ENCODE assay signal across 17 cellular contexts in the genomic region with DNA sequence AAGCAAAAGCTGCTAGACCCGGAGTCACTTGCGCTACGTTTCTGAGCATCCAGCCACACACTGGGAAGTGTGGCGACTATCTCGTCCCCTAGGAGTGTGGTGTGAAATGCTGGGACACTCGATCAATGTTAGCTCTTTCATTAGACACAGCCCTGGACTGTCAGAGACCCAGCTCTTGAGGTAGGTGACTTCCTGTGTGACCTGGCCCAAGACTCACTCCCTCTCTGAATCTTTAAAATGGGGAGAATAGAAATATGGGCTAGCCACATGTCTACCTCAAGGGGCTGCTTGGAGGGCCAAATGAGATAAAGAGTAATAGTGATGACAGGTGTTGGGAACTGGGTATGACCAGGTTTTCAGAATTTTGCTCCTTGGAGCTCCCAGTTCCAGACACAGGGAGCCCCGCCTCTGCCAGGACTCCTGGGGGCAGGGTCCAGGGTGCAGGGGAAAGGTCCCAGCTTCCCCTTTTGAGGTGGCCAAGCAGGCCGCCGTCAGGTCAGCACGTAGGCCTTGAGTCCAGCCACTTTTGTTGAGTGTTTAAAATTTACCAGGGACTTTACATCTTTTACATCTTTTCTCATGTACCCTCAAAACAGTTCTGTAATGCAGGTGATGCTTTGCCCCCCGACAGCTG.
"Had no signal": no experiment of that assay in that cellular context is flagged by ENCODE, and none has a peak within 500 bp of the region (broad histone marks: within the 10 kb centered on the region; RNA-seq: fewer than 3 reads in every experiment).

No MANE protein-coding gene starts in this region.

- H3K4me3 Mint-ChIP-seq: activated CD4-positive, alpha-beta T cell treated with anti-CD3 and anti-CD28 coated beads, Interleukin-2, amount 10 ng/mL, durations not matched to agents 7 days and 5 days; activated CD8-positive, alpha-beta T cell treated with anti-CD3 and anti-CD28 coated beads, Interleukin-2, amount 10 ng/mL, durations not matched to agents 7 days and 5 days; activated naive CD4-positive, alpha-beta T cell treated with anti-CD3 and anti-CD28 coated beads for 36 hours; activated T-cell treated with anti-CD3 and anti-CD28 coated beads, Interleukin-2, amount 50 U/mL, for 4 hours; immature natural killer cell; stimulated activated effector memory CD8-positive, alpha-beta T cell treated with anti-CD3 and anti-CD28 coated beads, Interleukin-12 subunit alpha, Interleukin-12 subunit beta, amount 100 ng/mL, for 72 hours had no signal

- H3K36me3 Mint-ChIP-seq: stimulated activated effector memory CD8-positive, alpha-beta T cell treated with anti-CD3 and anti-CD28 coated beads, Interleukin-12 subunit alpha, Interleukin-12 subunit beta, amount 100 ng/mL, for 72 hours had no signal

- H3K27ac Mint-ChIP-seq: activated CD4-positive, alpha-beta T cell treated with anti-CD3 and anti-CD28 coated beads, Interleukin-2, amount 10 ng/mL, durations not matched to agents 7 days and 5 days; activated CD8-positive, alpha-beta T cell treated with anti-CD3 and anti-CD28 coated beads, Interleukin-2, amount 10 ng/mL, durations not matched to agents 7 days and 5 days; activated naive CD4-positive, alpha-beta T cell treated with anti-CD3 and anti-CD28 coated beads for 36 hours; immature natural killer cell; stimulated activated effector memory CD8-positive, alpha-beta T cell treated with anti-CD3 and anti-CD28 coated beads, Interleukin-12 subunit alpha, Interleukin-12 subunit beta, amount 100 ng/mL, for 72 hours had no signal

- H3K4me3 ChIP-seq: esophagus squamous epithelium, lower lobe of right lung, ovary, psoas muscle, skin epidermis, stomach had no signal

- H3K27me3 Mint-ChIP-seq: activated CD4-positive, alpha-beta T cell treated with anti-CD3 and anti-CD28 coated beads, Interleukin-2, amount 10 ng/mL, durations not matched to agents 7 days and 5 days had no signal

- H3K27me3 ChIP-seq: esophagus squamous epithelium, ovary, stomach had no signal

- H3K9me3 ChIP-seq: esophagus squamous epithelium, lower lobe of right lung, ovary, psoas muscle, stomach had no signal

- H3K36me3 ChIP-seq: lower lobe of right lung, ovary had no signal

- H3K4me1 ChIP-seq: lower lobe of right lung had no signal

- H3K27ac ChIP-seq: lower lobe of right lung, ovary, psoas muscle had no signal

- H3K4me1 Mint-ChIP-seq: activated CD4-positive, alpha-beta T cell treated with anti-CD3 and anti-CD28 coated beads, Interleukin-2, amount 10 ng/mL, durations not matched to agents 7 days and 5 days; immature natural killer cell; stimulated activated effector memory CD8-positive, alpha-beta T cell treated with anti-CD3 and anti-CD28 coated beads, Interleukin-12 subunit alpha, Interleukin-12 subunit beta, amount 100 ng/mL, for 72 hours had no signal

- DNase-seq: activated CD4-positive, alpha-beta T cell treated with anti-CD3 and anti-CD28 coated beads, Interleukin-2, amount 10 ng/mL, durations not matched to agents 7 days and 5 days; activated CD8-positive, alpha-beta T cell treated with anti-CD3 and anti-CD28 coated beads, Interleukin-2, amount 10 ng/mL, durations not matched to agents 7 days and 5 days; activated naive CD4-positive, alpha-beta T cell treated with anti-CD3 and anti-CD28 coated beads for 36 hours; activated T-cell treated with anti-CD3 and anti-CD28 coated beads, Interleukin-2, amount 50 U/mL, for 4 hours; effector CD8-positive, alpha-beta T cell; esophagus squamous epithelium; immature natural killer cell; left cardiac atrium; lower lobe of right lung; ovary; psoas muscle; right cardiac atrium; stimulated activated CD4-positive, alpha-beta T cell treated with anti-CD3 and anti-CD28 coated beads, Interleukin-4, amount 100 ng/mL, for 24 hours; T1000 had no signal
